26 cellular contexts compared by ENCODE assay signal in genomic region chr2:19070866-19071265, GRCh38.
"Had no signal": no experiment of that assay in that cellular context is flagged by ENCODE, and none has a peak within 500 bp of the region (broad histone marks: within the 10 kb centered on the region; RNA-seq: fewer than 3 reads in every experiment).

No MANE protein-coding gene starts in this region.

- H3K4me1 ChIP-seq: spleen, testis had no signal

- H3K4me1 Mint-ChIP-seq: activated naive CD8-positive, alpha-beta T cell treated with anti-CD3 and anti-CD28 coated beads for 36 hours; naive thymus-derived CD4-positive, alpha-beta T cell had no signal

- H3K4me3 Mint-ChIP-seq: activated naive CD8-positive, alpha-beta T cell treated with anti-CD3 and anti-CD28 coated beads for 36 hours; activated T-cell treated with anti-CD3 and anti-CD28 coated beads, Interleukin-2, amount 50 U/mL, for 4 hours; dendritic cell treated with granulocyte-macrophage colony-stimulating factor and Interleukin-4, amounts not matched to agents 40 ng/mL and 50 ng/mL, for 4 days; naive thymus-derived CD4-positive, alpha-beta T cell; T-helper 1 cell treated with Interleukin-12 subunit alpha and Interleukin-12 subunit beta and Interleukin-4 antibody, amounts not matched to agents 30 μg/mL and 1 μg/mL, for 36 hours; type B pancreatic cell; WTC11 had no signal

- H3K36me3 ChIP-seq: cardiac muscle cell, gastroesophageal sphincter, heart right ventricle, spleen, vagina had no signal

- H3K27ac Mint-ChIP-seq: activated naive CD8-positive, alpha-beta T cell treated with anti-CD3 and anti-CD28 coated beads for 36 hours; activated T-helper 2 cell treated with anti-CD3 and anti-CD28 coated beads, Interferon-gamma antibody, Interleukin-2, Interleukin-4, amounts not matched to agents 10 μg/mL and 5 μg/mL and 100 μg/mL, durations not matched to agents 14 hours and 24 hours and 36 hours; dendritic cell treated with granulocyte-macrophage colony-stimulating factor and Interleukin-4, amounts not matched to agents 40 ng/mL and 50 ng/mL, for 4 days; naive thymus-derived CD4-positive, alpha-beta T cell; T-helper 1 cell treated with Interleukin-12 subunit alpha and Interleukin-12 subunit beta and Interleukin-4 antibody, amounts not matched to agents 30 μg/mL and 1 μg/mL, for 36 hours; type B pancreatic cell; WTC11 had no signal

- H3K9me3 ChIP-seq: gastroesophageal sphincter, heart right ventricle, spleen, testis, vagina had no signal

- H3K27ac ChIP-seq: cardiac muscle cell, heart right ventricle, spleen, testis, vagina had no signal

- H3K4me3 ChIP-seq: cardiac muscle cell, gastroesophageal sphincter, heart right ventricle, lung, spleen, testis, vagina had no signal

- H3K27me3 Mint-ChIP-seq: activated naive CD8-positive, alpha-beta T cell treated with anti-CD3 and anti-CD28 coated beads for 36 hours; dendritic cell treated with granulocyte-macrophage colony-stimulating factor and Interleukin-4, amounts not matched to agents 40 ng/mL and 50 ng/mL, for 4 days; naive thymus-derived CD4-positive, alpha-beta T cell had no signal

- H3K27me3 ChIP-seq: cardiac muscle cell, gastroesophageal sphincter, heart right ventricle, spleen, testis, vagina had no signal

- H3K9me3 Mint-ChIP-seq: activated naive CD8-positive, alpha-beta T cell treated with anti-CD3 and anti-CD28 coated beads for 36 hours; activated T-cell treated with anti-CD3 and anti-CD28 coated beads, Interleukin-2, amount 50 U/mL, for 4 hours; activated T-helper 2 cell treated with anti-CD3 and anti-CD28 coated beads, Interferon-gamma antibody, Interleukin-2, Interleukin-4, amounts not matched to agents 10 μg/mL and 5 μg/mL and 100 μg/mL, durations not matched to agents 14 hours and 24 hours and 36 hours; T-helper 1 cell treated with Interleukin-12 subunit alpha and Interleukin-12 subunit beta and Interleukin-4 antibody, amounts not matched to agents 30 μg/mL and 1 μg/mL, for 36 hours; type B pancreatic cell had no signal

- DNase-seq: activated CD4-positive, alpha-beta T cell treated with anti-CD3 and anti-CD28 coated beads, Interleukin-2, amount 50 U/mL, for 4 hours; activated CD8-positive, alpha-beta memory T cell treated with anti-CD3 and anti-CD28 coated beads for 24 hours; activated CD8-positive, alpha-beta memory T cell treated with anti-CD3 and anti-CD28 coated beads, Interleukin-2, amount 50 U/mL, for 4 hours; activated naive CD4-positive, alpha-beta T cell treated with Interleukin-2 at 50 U/mL for 16 hours; activated naive CD8-positive, alpha-beta T cell treated with anti-CD3 and anti-CD28 coated beads for 36 hours; activated T-cell treated with anti-CD3 and anti-CD28 coated beads, Interleukin-2, amount 50 U/mL, for 4 hours; effector CD4-positive, alpha-beta T cell; erythroblast; heart right ventricle; naive thymus-derived CD4-positive, alpha-beta T cell; retina; spleen; stimulated activated CD4-positive, alpha-beta T cell treated with anti-CD3 and anti-CD28 coated beads, Interleukin-4, amount 100 ng/mL, for 1 hour; stimulated activated naive CD4-positive, alpha-beta T cell; T1000; testis had no signal

- H3K36me3 Mint-ChIP-seq: activated naive CD8-positive, alpha-beta T cell treated with anti-CD3 and anti-CD28 coated beads for 36 hours; type B pancreatic cell; WTC11 had no signal

- ATAC-seq: activated T-cell treated with anti-CD3 and anti-CD28 coated beads, Interleukin-2, amount 50 U/mL, for 4 hours; gastroesophageal sphincter; left lobe of liver; naive thymus-derived CD4-positive, alpha-beta T cell; WTC11 had no signal
